ENCODE assay signal across 11 cellular contexts in genomic region chr14:21528381-21529348, GRCh38. TPM values are rescaled to one million over a fixed set of nuclear protein-coding genes. Genes with fewer than 3 reads are reported as not detected.
DNase-seq lines count a peak whose midpoint lies in the region; TF ChIP-seq lines count a peak whose summit lies in the region.
"Had no signal": no experiment of that assay in that cellular context is flagged by ENCODE, and none has a peak within 500 bp of the region (broad histone marks: within the 10 kb centered on the region; RNA-seq: fewer than 3 reads in every experiment).

No MANE protein-coding gene starts in this region.

- peak; percentile 67 for DNase-seq in NCI-H2107 (lab: John Stamatoyannopoulos, UW)
- peak; percentile 89 for DNase-seq in amniotic epithelial cell (ENCODE audit: low read depth)
- DNase-seq in mesothelial cell of epicardium (ENCODE audit: low spot score in 2 of 2, unreplicated experiment in 2 of 2) = no peak
- DNase-seq in G401 (ENCODE audit: low spot score) = no peak
- DNase-seq in chondrocyte (ENCODE audit: low spot score) = no peak
- DNase-seq in RPMI8226 = no peak
- DNase-seq: activated CD4-positive, alpha-beta memory T cell treated with anti-CD3 and anti-CD28 coated beads, Interleukin-2, amount 10 ng/mL, durations not matched to agents 7 days and 5 days; CD4-positive, CD25-positive, alpha-beta regulatory T cell had no signal

- peaks cover 1% of the 10 kb centered on the region for H3K27me3 Mint-ChIP-seq in mesothelial cell of epicardium (ENCODE audit: low read depth)
- H3K27me3 Mint-ChIP-seq in chondrocyte (ENCODE audit: low read depth) = peaks cover 5% of the 10 kb centered on the region

- H3K27ac Mint-ChIP-seq in mesothelial cell of epicardium (peak overlapping the region; percentile 18), chondrocyte (ENCODE audit: unreplicated experiment) (no peak overlapping the region)
- H3K27ac Mint-ChIP-seq: activated CD4-positive, alpha-beta memory T cell treated with anti-CD3 and anti-CD28 coated beads, Interleukin-2, amount 10 ng/mL, durations not matched to agents 7 days and 5 days had no signal

- H3K9me3 Mint-ChIP-seq in mesothelial cell of epicardium (no peaks in the 10 kb centered on the region), chondrocyte (ENCODE audit: low read depth) (no peaks in the 10 kb centered on the region)
- H3K9me3 Mint-ChIP-seq: activated CD4-positive, alpha-beta memory T cell treated with anti-CD3 and anti-CD28 coated beads, Interleukin-2, amount 10 ng/mL, durations not matched to agents 7 days and 5 days; CD4-positive, CD25-positive, alpha-beta regulatory T cell had no signal

- H3K4me1 ChIP-seq in HUES6 (ENCODE audit: control insufficient read depth, insufficient read depth, low read length) = peaks cover 52% of the 10 kb centered on the region

- no peak overlapping the region for H3K4me3 ChIP-seq in HUES6 (ENCODE audit: low read depth, low read length)
- H3K4me3 ChIP-seq: breast epithelium had no signal

- peak overlapping the region; percentile 62 for H3K27ac ChIP-seq in HUES6 (ENCODE audit: low read depth, low read length)
- H3K27ac ChIP-seq: breast epithelium had no signal

- no peak overlapping the region for H3K9ac ChIP-seq in HUES6 (ENCODE audit: low read length)

- H3K4me3 Mint-ChIP-seq in mesothelial cell of epicardium (no peak overlapping the region), chondrocyte (ENCODE audit: unreplicated experiment) (no peak overlapping the region)
- H3K4me3 Mint-ChIP-seq: activated CD4-positive, alpha-beta memory T cell treated with anti-CD3 and anti-CD28 coated beads, Interleukin-2, amount 10 ng/mL, durations not matched to agents 7 days and 5 days had no signal

- H3K4me1 Mint-ChIP-seq in mesothelial cell of epicardium = peaks cover 22% of the 10 kb centered on the region
- H3K4me1 Mint-ChIP-seq in chondrocyte (ENCODE audit: low read depth) = peaks cover 10% of the 10 kb centered on the region

- in situ Hi-C loops in G401 (cut with HindIII; ENCODE audit: low sequenced_read_pairs) = no loop called here

- no peak for TF ChIP-seq CTCF in mesothelial cell of epicardium (IDR thresholded peaks at IDR 0.05; ENCODE audit: unreplicated experiment)
- no peak for TF ChIP-seq CTCF in chondrocyte (IDR thresholded peaks at IDR 0.05)

- H3K36me3 ChIP-seq in HUES6 (ENCODE audit: control insufficient read depth, insufficient read depth, low read length) = peaks cover 18% of the 10 kb centered on the region
- H3K36me3 ChIP-seq: breast epithelium had no signal

- H3K9me3 ChIP-seq in HUES6 (ENCODE audit: control insufficient read depth, insufficient read depth, low read depth, low read length) = no peaks in the 10 kb centered on the region
- H3K9me3 ChIP-seq: breast epithelium had no signal

- H3K36me3 Mint-ChIP-seq in mesothelial cell of epicardium (peaks cover 7% of the 10 kb centered on the region), chondrocyte (ENCODE audit: low read depth) (peaks cover 2% of the 10 kb centered on the region)
- H3K36me3 Mint-ChIP-seq: CD4-positive, CD25-positive, alpha-beta regulatory T cell had no signal

- no peaks in the 10 kb centered on the region for H3K27me3 ChIP-seq in HUES6 (ENCODE audit: control insufficient read depth, insufficient read depth, low read length)

RNA-seq across cellular contexts. Expression of gene SALL2, which starts 2.5 kb away (rescaled TPM):
- 44.6 to 45.2 TPM (median 45.2 TPM) in 3 replicates for total RNA-seq in mesothelial cell of epicardium
- total RNA-seq in G401 (2014; rRNA removed; shearing (Covaris generic)) = 15.0 and 15.3 TPM in 2 replicates
- total RNA-seq in chondrocyte = 8.7 to 13.1 TPM (median 10.1 TPM) in 3 replicates

RNA-seq across cellular contexts. Expression of gene METTL3, which starts 17.5 kb away (rescaled TPM):
- total RNA-seq in mesothelial cell of epicardium (68.1 to 74.4 TPM (median 69.0 TPM) in 3 replicates), chondrocyte (29.3 to 38.5 TPM (median 30.4 TPM) in 3 replicates)
- 75.0 and 77.5 TPM in 2 replicates for total RNA-seq in G401 (2014; rRNA removed; shearing (Covaris generic))

RNA-seq across cellular contexts. Expression of gene OR10G3, which starts 51.2 kb away (rescaled TPM):
- total RNA-seq in mesothelial cell of epicardium (not detected in 3 replicates), chondrocyte (not detected in 3 replicates)
- total RNA-seq in G401 (2014; rRNA removed; shearing (Covaris generic)) = not detected in 2 replicates
- total RNA-seq: activated CD4-positive, alpha-beta memory T cell treated with anti-CD3 and anti-CD28 coated beads, Interleukin-2, amount 10 ng/mL, durations not matched to agents 7 days and 5 days; breast epithelium; CD4-positive, CD25-positive, alpha-beta regulatory T cell; T-helper 2 cell treated with Interferon-gamma antibody and Interleukin-4, amounts not matched to agents 100 ng/mL and 5 ng/mL, for 36 hours had no signal

RNA-seq across cellular contexts. Expression of gene TOX4, which starts 51.7 kb away (rescaled TPM):
- total RNA-seq in mesothelial cell of epicardium = 61.1 to 66.3 TPM (median 62.4 TPM) in 3 replicates
- 45.6 and 56.6 TPM in 2 replicates for total RNA-seq in G401 (2014; rRNA removed; shearing (Covaris generic))
- 61.7 to 71.8 TPM (median 62.2 TPM) in 3 replicates for total RNA-seq in chondrocyte

RNA-seq across cellular contexts. Expression of gene RAB2B, which starts 51.9 kb away (rescaled TPM):
- 38.5 to 44.1 TPM (median 39.5 TPM) in 3 replicates for total RNA-seq in mesothelial cell of epicardium
- 9.0 and 13.4 TPM in 2 replicates for total RNA-seq in G401 (2014; rRNA removed; shearing (Covaris generic))
- total RNA-seq in chondrocyte = 38.1 to 44.4 TPM (median 39.7 TPM) in 3 replicates

Comparison
In these comparisons a context has a peak if more than half of its experiments do, and no peak if none do; other contexts are left out.
1. DNase-seq: peak in NCI-H2107 (single experiment) and amniotic epithelial cell (single experiment); none in mesothelial cell of epicardium (0 of 2), G401 (single experiment), chondrocyte (single experiment) and RPMI8226 (single experiment).